9 cellular contexts compared by ENCODE assay signal in the genomic region with DNA sequence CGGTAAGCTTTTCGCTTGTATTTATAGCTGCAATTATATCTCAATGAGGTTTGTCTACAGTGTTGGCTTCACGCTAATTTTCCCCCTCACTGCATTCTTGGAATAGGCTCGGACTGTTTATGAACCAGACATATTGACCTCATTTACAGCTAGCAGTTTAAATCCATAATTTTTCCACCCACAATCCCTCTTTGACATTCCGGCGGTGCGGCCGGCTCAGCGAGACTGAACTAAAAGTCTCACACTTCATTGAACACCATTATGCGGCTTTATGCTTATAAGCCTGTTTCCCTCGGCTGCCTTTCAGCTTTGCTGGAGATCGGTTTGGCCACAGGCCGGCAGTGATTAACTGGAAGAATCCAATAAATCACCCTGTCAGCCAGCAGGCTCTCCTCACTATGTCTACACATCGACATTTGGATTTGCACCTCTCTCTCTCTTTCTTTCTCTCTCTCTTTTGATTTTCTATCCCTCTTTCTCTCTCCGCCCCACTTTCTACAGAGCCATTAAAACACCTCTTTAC.
DNase-seq lines count a peak whose midpoint lies in the region; ATAC-seq and TF ChIP-seq lines count a peak whose summit lies in the region.
"Had no signal": no experiment of that assay in that cellular context is flagged by ENCODE, and none has a peak within 500 bp of the region (broad histone marks: within the 10 kb centered on the region; RNA-seq: fewer than 3 reads in every experiment).

No MANE protein-coding gene starts in this region.

- peaks cover 4% of the 10 kb centered on the region; the same call in 1 of the 2 replicates for H3K27me3 ChIP-seq in GM23248 (replicated peaks; ENCODE audit: insufficient read depth)

- H3K9me2 ChIP-seq in GM23248 (ENCODE audit: insufficient read depth), result no peaks in the 10 kb centered on the region

- no peak for ATAC-seq in GM21825 (IDR thresholded peaks at IDR 0.05; ENCODE audit: unreplicated experiment)
- no peak for ATAC-seq in stimulated activated naive B cell treated with anti-CD40 and anti-IgM and Interleukin-4, amounts not matched to agents 10 μg/mL and 1 μg/mL and 100 μg/mL, for 72 hours (replicated peaks)
- ATAC-seq: activated CD8-positive, alpha-beta T cell treated with anti-CD3 and anti-CD28 coated beads, Interleukin-2, amount 10 ng/mL, durations not matched to agents 7 days and 5 days had no signal

- DNase-seq in GM23248 (peak; percentile 55), NCI-H510A treated with DMSO at 0.1 percent for 48 hours (lab: John Stamatoyannopoulos, UW) (peak; percentile 63), fibroblast of villous mesenchyme (ENCODE audit: low read depth) (peak; percentile 43), skeletal muscle cell (ENCODE audit: low read depth) (peak; percentile 54), lower leg skin (ENCODE audit: low spot score in 2 of 2) (no peak)
- DNase-seq in stimulated activated naive B cell treated with anti-CD40 and anti-IgM and Interleukin-4, amounts not matched to agents 10 μg/mL and 1 μg/mL and 100 μg/mL, for 72 hours, result no peak
- no peak for DNase-seq in activated CD4-positive, alpha-beta T cell treated with anti-CD3 and anti-CD28 coated beads, Interleukin-2, amount 50 U/mL, for 48 hours
- DNase-seq: activated CD8-positive, alpha-beta T cell treated with anti-CD3 and anti-CD28 coated beads, Interleukin-2, amount 10 ng/mL, durations not matched to agents 7 days and 5 days had no signal

- H3K36me3 Mint-ChIP-seq in stimulated activated naive B cell treated with anti-CD40 and anti-IgM and Interleukin-4, amounts not matched to agents 10 μg/mL and 1 μg/mL and 100 μg/mL, for 72 hours, result no peaks in the 10 kb centered on the region

- no peaks in the 10 kb centered on the region for H3K9me3 Mint-ChIP-seq in stimulated activated naive B cell treated with anti-CD40 and anti-IgM and Interleukin-4, amounts not matched to agents 10 μg/mL and 1 μg/mL and 100 μg/mL, for 72 hours

- H3K79me2 ChIP-seq in GM23248 (ENCODE audit: insufficient read depth), result no peaks in the 10 kb centered on the region

- H3K4me3 Mint-ChIP-seq in stimulated activated naive B cell treated with anti-CD40 and anti-IgM and Interleukin-4, amounts not matched to agents 10 μg/mL and 1 μg/mL and 100 μg/mL, for 72 hours, result no peak overlapping the region
- H3K4me3 Mint-ChIP-seq: activated CD8-positive, alpha-beta T cell treated with anti-CD3 and anti-CD28 coated beads, Interleukin-2, amount 10 ng/mL, durations not matched to agents 7 days and 5 days had no signal

- H3K27ac Mint-ChIP-seq in stimulated activated naive B cell treated with anti-CD40 and anti-IgM and Interleukin-4, amounts not matched to agents 10 μg/mL and 1 μg/mL and 100 μg/mL, for 72 hours, result no peak overlapping the region
- H3K27ac Mint-ChIP-seq: activated CD8-positive, alpha-beta T cell treated with anti-CD3 and anti-CD28 coated beads, Interleukin-2, amount 10 ng/mL, durations not matched to agents 7 days and 5 days had no signal

- no peaks in the 10 kb centered on the region for H4K20me1 ChIP-seq in GM23248 (ENCODE audit: insufficient read depth)

- 5% methylated on average over 15 of the region's 15 CpGs for WGBS in GM23248 (ENCODE audit: low coverage in 1 of 2, low lambda C conversion rate in 2 of 2, missing lambda C conversion rate in 2 of 2), 2 experiments
- 10 to 13% methylated on average over 15 of the region's 15 CpGs for WGBS in lower leg skin, 2 donors

- H3K36me3 ChIP-seq in GM23248 (ENCODE audit: low read depth), result no peaks in the 10 kb centered on the region

- TF ChIP-seq CTCF in fibroblast of villous mesenchyme (IDR thresholded peaks at IDR 0.05; ENCODE audit: insufficient read depth, low read depth, low read length) (no peak), lower leg skin (IDR thresholded peaks at IDR 0.05) (no peak)

- H2AFZ ChIP-seq in GM23248, result peak overlapping the region; percentile 49

- H3K4me1 ChIP-seq in GM23248 (ENCODE audit: insufficient read depth), result peaks cover 10% of the 10 kb centered on the region; the same call in 1 of the 2 replicates

- no peak overlapping the region for H3K9ac ChIP-seq in GM23248

- H3K27ac ChIP-seq in GM23248, result no peak overlapping the region

- no peaks in the 10 kb centered on the region for H3K4me1 Mint-ChIP-seq in stimulated activated naive B cell treated with anti-CD40 and anti-IgM and Interleukin-4, amounts not matched to agents 10 μg/mL and 1 μg/mL and 100 μg/mL, for 72 hours

- no peak for TF ChIP-seq POLR2A in lower leg skin (IDR thresholded peaks at IDR 0.05)

- H3K27me3 Mint-ChIP-seq in stimulated activated naive B cell treated with anti-CD40 and anti-IgM and Interleukin-4, amounts not matched to agents 10 μg/mL and 1 μg/mL and 100 μg/mL, for 72 hours, result peaks cover 19 to 21% of the 10 kb centered on the region in 2 donors

- peak overlapping the region; percentile 53 for H3K4me3 ChIP-seq in GM23248
- H3K4me3 ChIP-seq in fibroblast of villous mesenchyme (ENCODE audit: low read depth, low read length), result peak overlapping the region; percentile 17
- peak overlapping the region; percentile 9 for H3K4me3 ChIP-seq in skeletal muscle cell (ENCODE audit: low read depth, low read length)
- no peak overlapping the region for H3K4me3 ChIP-seq in lower leg skin (ENCODE audit: low read depth, poor library complexity, severe bottlenecking)

- peak overlapping the region; percentile 79 for H3K4me2 ChIP-seq in GM23248 (ENCODE audit: unreplicated experiment)

- in situ Hi-C loops in GM23248 (cut with MboI), result no loop called here

- H3K9me3 ChIP-seq in GM23248 (ENCODE audit: low read depth), result no peaks in the 10 kb centered on the region

- no peaks in the 10 kb centered on the region for H3F3A ChIP-seq in GM23248 (ENCODE audit: insufficient read depth)

- intact Hi-C loops in lower leg skin (cut with DNase I; ENCODE audit: low total_unique reads), result no loop called here

Comparison
In these comparisons a context has a peak if more than half of its experiments do, and no peak if none do; other contexts are left out.
1. DNase-seq: peak in GM23248 (single experiment), NCI-H510A treated with DMSO at 0.1 percent for 48 hours (single experiment), fibroblast of villous mesenchyme (single experiment) and skeletal muscle cell (single experiment); none in stimulated activated naive B cell treated with anti-CD40 and anti-IgM and Interleukin-4, amounts not matched to agents 10 μg/mL and 1 μg/mL and 100 μg/mL, for 72 hours (single experiment), lower leg skin (0 of 2) and activated CD4-positive, alpha-beta T cell treated with anti-CD3 and anti-CD28 coated beads, Interleukin-2, amount 50 U/mL, for 48 hours (0 of 2).